In the genomic region with DNA sequence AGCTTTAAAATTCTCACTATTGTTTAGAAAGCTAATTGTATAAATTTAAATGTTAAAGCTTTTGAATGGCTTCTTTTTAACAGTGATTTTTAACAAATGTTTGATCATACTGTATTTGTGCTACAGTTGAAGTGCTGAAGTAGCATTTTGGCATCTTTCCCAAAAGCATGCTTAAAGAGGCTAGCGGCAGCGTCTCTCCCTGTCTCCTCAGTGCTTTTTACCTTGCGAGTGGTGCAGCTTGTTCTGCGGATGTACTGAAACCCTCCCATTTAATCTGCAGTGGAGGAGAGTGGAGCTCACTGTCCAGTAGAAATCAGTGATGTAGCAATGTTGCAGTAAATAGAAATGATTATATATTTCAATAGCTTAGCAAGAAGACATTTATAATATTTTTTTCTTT, we compare ENCODE assay signal across 11 cellular contexts. TPM values are rescaled to one million over a fixed set of nuclear protein-coding genes. Genes with fewer than 3 reads are reported as not detected.
DNase-seq lines count a peak whose midpoint lies in the region; ATAC-seq and TF ChIP-seq lines count a peak whose summit lies in the region.
"Had no signal": no experiment of that assay in that cellular context is flagged by ENCODE, and none has a peak within 500 bp of the region (broad histone marks: within the 10 kb centered on the region; RNA-seq: fewer than 3 reads in every experiment).

No MANE protein-coding gene starts in this region.

- no peak overlapping the region for H3K4me3 Mint-ChIP-seq in activated T-helper 17 cell treated with anti-CD3 and anti-CD28 coated beads, Interleukin-2, amount 50 U/mL, for 72 hours
- no peak overlapping the region for H3K4me3 Mint-ChIP-seq in CD8-positive, alpha-beta memory T cell

- peak overlapping the region in 1 of 2 donors; percentile 19 for H3K27ac ChIP-seq in right atrium auricular region
- H3K27ac ChIP-seq in CD8-positive, alpha-beta memory T cell (ENCODE audit: low read depth, low read length), result no peak overlapping the region
- H3K27ac ChIP-seq: gastroesophageal sphincter, uterus had no signal

- CTCF ChIA-PET in CD8-positive, alpha-beta memory T cell (lab: Charles Lee), result no interaction called here

- no peaks in the 10 kb centered on the region for H3K9me3 Mint-ChIP-seq in activated T-helper 17 cell treated with anti-CD3 and anti-CD28 coated beads, Interleukin-2, amount 50 U/mL, for 72 hours
- H3K9me3 Mint-ChIP-seq in CD8-positive, alpha-beta memory T cell, result no peaks in the 10 kb centered on the region

- H3K27me3 Mint-ChIP-seq in activated T-helper 17 cell treated with anti-CD3 and anti-CD28 coated beads, Interleukin-2, amount 50 U/mL, for 72 hours, result peaks cover 3% of the 10 kb centered on the region
- peaks cover 0 to 24% of the 10 kb centered on the region in 2 donors for H3K27me3 Mint-ChIP-seq in CD8-positive, alpha-beta memory T cell

- ATAC-seq in Right ventricle myocardium inferior, result peak; percentile 60
- no peak for ATAC-seq in HG03378 (IDR thresholded peaks at IDR 0.05; ENCODE audit: unreplicated experiment)
- ATAC-seq in activated T-helper 17 cell treated with anti-CD3 and anti-CD28 coated beads, Interleukin-2, amount 50 U/mL, for 72 hours (replicated peaks), result no peak
- ATAC-seq: gastroesophageal sphincter had no signal

- H3K36me3 ChIP-seq in right atrium auricular region, result no peaks in the 10 kb centered on the region
- H3K36me3 ChIP-seq in CD8-positive, alpha-beta memory T cell (ENCODE audit: insufficient read depth, low read length), result no peaks in the 10 kb centered on the region
- H3K36me3 ChIP-seq: gastroesophageal sphincter, uterus had no signal

- no peaks in the 10 kb centered on the region for H3K36me3 Mint-ChIP-seq in activated T-helper 17 cell treated with anti-CD3 and anti-CD28 coated beads, Interleukin-2, amount 50 U/mL, for 72 hours (ENCODE audit: low read depth)
- H3K36me3 Mint-ChIP-seq in CD8-positive, alpha-beta memory T cell, result no peaks in the 10 kb centered on the region

- POLR2A ChIA-PET in CD8-positive, alpha-beta memory T cell (lab: Charles Lee), result no interaction called here

- no peaks in the 10 kb centered on the region for H3K27me3 ChIP-seq in right atrium auricular region
- H3K27me3 ChIP-seq in CD8-positive, alpha-beta memory T cell (ENCODE audit: insufficient read depth, low read length, poor library complexity, severe bottlenecking), result no peaks in the 10 kb centered on the region
- H3K27me3 ChIP-seq: gastroesophageal sphincter, uterus had no signal

- DNase-seq in Right ventricle myocardium inferior (ENCODE audit: missing footprints) (no peak), right atrium auricular region (ENCODE audit: low spot score) (no peak), NCI-H510A treated with DMSO at 0.1 percent for 48 hours (lab: John Stamatoyannopoulos, UW) (peak; percentile 50), choroid plexus epithelial cell (ENCODE audit: low read depth) (peak; percentile 52), superior temporal gyrus (ENCODE audit: extremely low spot score) (peak; percentile 46)
- DNase-seq in CD8-positive, alpha-beta memory T cell, result no peak
- DNase-seq: occipital lobe, uterus had no signal

- no peaks in the 10 kb centered on the region for H3K4me1 ChIP-seq in right atrium auricular region
- no peaks in the 10 kb centered on the region for H3K4me1 ChIP-seq in CD8-positive, alpha-beta memory T cell (ENCODE audit: insufficient read depth, low read length)
- H3K4me1 ChIP-seq: gastroesophageal sphincter, uterus had no signal

- H3K9me3 ChIP-seq in right atrium auricular region, result no peaks in the 10 kb centered on the region
- H3K9me3 ChIP-seq in CD8-positive, alpha-beta memory T cell (ENCODE audit: low read length), result no peaks in the 10 kb centered on the region
- H3K9me3 ChIP-seq: gastroesophageal sphincter, uterus had no signal

- no peak overlapping the region for H3K27ac Mint-ChIP-seq in activated T-helper 17 cell treated with anti-CD3 and anti-CD28 coated beads, Interleukin-2, amount 50 U/mL, for 72 hours
- no peak overlapping the region for H3K27ac Mint-ChIP-seq in CD8-positive, alpha-beta memory T cell

- TF ChIP-seq CTCF in right atrium auricular region (IDR thresholded peaks at IDR 0.05) (no peak), choroid plexus epithelial cell (conservative IDR thresholded peaks at IDR 0.05; ENCODE audit: low read depth, low read length) (no peak)

- H3K4me3 ChIP-seq in right atrium auricular region, result no peak overlapping the region
- no peak overlapping the region for H3K4me3 ChIP-seq in choroid plexus epithelial cell (ENCODE audit: low read depth, low read length)
- H3K4me3 ChIP-seq in CD8-positive, alpha-beta memory T cell (ENCODE audit: low read length), result no peak overlapping the region
- H3K4me3 ChIP-seq: gastroesophageal sphincter, uterus had no signal

- no peaks in the 10 kb centered on the region for H3K4me1 Mint-ChIP-seq in activated T-helper 17 cell treated with anti-CD3 and anti-CD28 coated beads, Interleukin-2, amount 50 U/mL, for 72 hours
- H3K4me1 Mint-ChIP-seq in CD8-positive, alpha-beta memory T cell, result no peaks in the 10 kb centered on the region

- intact Hi-C loops in Right ventricle myocardium inferior (cut with DNase I), result loop anchor here (5.0 kb wide), 1 partner anchor 71 kb away; no protein-coding TSS in a partner anchor

RNA-seq across cellular contexts. Expression of a gene that starts 43.7 kb away (rescaled TPM):
- total RNA-seq in Right ventricle myocardium inferior (70.9 TPM), right atrium auricular region (10 to 100 TPM; 23.4 to 35.3 TPM)
- 1 to 10 TPM; 1.2 to 1.6 TPM for total RNA-seq in activated T-helper 17 cell treated with anti-CD3 and anti-CD28 coated beads, Interleukin-2, amount 50 U/mL, for 72 hours
- under 1 TPM; 0.46 to 0.62 TPM for total RNA-seq in CD8-positive, alpha-beta memory T cell
- not detected for polyA plus RNA-seq in CD8-positive, alpha-beta memory T cell

RNA-seq across cellular contexts. Expression of a gene that starts 44.1 kb away (rescaled TPM):
- total RNA-seq in Right ventricle myocardium inferior (3.7 TPM), right atrium auricular region (1 to 10 TPM; 3.1 to 6.3 TPM)
- under 1 TPM; 0.39 to 0.90 TPM for total RNA-seq in activated T-helper 17 cell treated with anti-CD3 and anti-CD28 coated beads, Interleukin-2, amount 50 U/mL, for 72 hours
- under 1 TPM; 0.18 to 0.20 TPM for total RNA-seq in CD8-positive, alpha-beta memory T cell
- not detected for polyA plus RNA-seq in CD8-positive, alpha-beta memory T cell

Comparison
In these comparisons a context has a peak if more than half of its experiments do, and no peak if none do; other contexts are left out.
1. DNase-seq: peak in NCI-H510A treated with DMSO at 0.1 percent for 48 hours (single experiment), choroid plexus epithelial cell (single experiment) and superior temporal gyrus (single experiment); none in Right ventricle myocardium inferior (single experiment), right atrium auricular region (single experiment) and CD8-positive, alpha-beta memory T cell (0 of 5).
2. RNA of a gene that starts 43.7 kb away (total RNA-seq): 70.9 TPM in Right ventricle myocardium inferior (single experiment) and 23.4 to 35.3 TPM in right atrium auricular region; 1.2 to 1.6 TPM in activated T-helper 17 cell treated with anti-CD3 and anti-CD28 coated beads, Interleukin-2, amount 50 U/mL, for 72 hours and 0.46 to 0.62 TPM in CD8-positive, alpha-beta memory T cell; every median in the first group is over 4 times any median in the second.